17 cellular contexts compared by ENCODE assay signal in genomic region chr2:200040831-200041230, GRCh38.
"Had no signal": no experiment of that assay in that cellular context is flagged by ENCODE, and none has a peak within 500 bp of the region (broad histone marks: within the 10 kb centered on the region; RNA-seq: fewer than 3 reads in every experiment).

No MANE protein-coding gene starts in this region.

- DNase-seq: cortex of kidney; dorsolateral prefrontal cortex; effector CD8-positive, alpha-beta T cell; foreskin melanocyte; head of caudate nucleus; naive thymus-derived CD4-positive, alpha-beta T cell; nephron progenitor cell; psoas muscle; right lobe of liver; stimulated activated CD4-positive, alpha-beta T cell treated with anti-CD3 and anti-CD28 coated beads, Interleukin-2, amount 100 ng/mL, for 24 hours; stimulated activated CD4-positive, alpha-beta T cell treated with anti-CD3 and anti-CD28 coated beads, Interleukin-4, amount 100 ng/mL, for 4 hours; stimulated activated naive CD4-positive, alpha-beta T cell; stomach; substantia nigra; transverse colon had no signal

- H3K27me3 ChIP-seq: dorsolateral prefrontal cortex, hepatocyte, right lobe of liver, stomach, transverse colon had no signal

- H3K9me3 ChIP-seq: right lobe of liver, thoracic aorta had no signal

- H3K4me1 ChIP-seq: psoas muscle, right lobe of liver, stomach, transverse colon had no signal

- H3K4me3 ChIP-seq: dorsolateral prefrontal cortex, hepatocyte, psoas muscle, right lobe of liver, stomach, thoracic aorta, transverse colon had no signal

- H3K36me3 ChIP-seq: right lobe of liver, stomach, thoracic aorta, transverse colon had no signal

- H2AFZ ChIP-seq: hepatocyte had no signal

- H3K79me2 ChIP-seq: hepatocyte had no signal

- H3K27ac ChIP-seq: dorsolateral prefrontal cortex, hepatocyte, psoas muscle, right lobe of liver, stomach, thoracic aorta, transverse colon had no signal
